ENCODE assay signal across 9 cellular contexts in genomic region chr2:54579061-54579681, GRCh38.
DNase-seq lines count a peak whose midpoint lies in the region; ATAC-seq and TF ChIP-seq lines count a peak whose summit lies in the region.
"Had no signal": no experiment of that assay in that cellular context is flagged by ENCODE, and none has a peak within 500 bp of the region (broad histone marks: within the 10 kb centered on the region; RNA-seq: fewer than 3 reads in every experiment).

No MANE protein-coding gene starts in this region.

- H3K4me1 ChIP-seq in suprapubic skin = peaks cover 75% of the 10 kb centered on the region

- H3K4me3 ChIP-seq in suprapubic skin = no peak overlapping the region
- no peak overlapping the region for H3K4me3 ChIP-seq in WERI-Rb-1 (ENCODE audit: low read depth, low read length)

- no peak for TF ChIP-seq POLR2A in suprapubic skin (IDR thresholded peaks at IDR 0.05)

- H3K27ac ChIP-seq in VCaP (peak overlapping the region; percentile 84), suprapubic skin (peak overlapping the region; percentile 64), WERI-Rb-1 (no peak overlapping the region)

- H3K27me3 Mint-ChIP-seq in activated T-cell treated with anti-CD3 and anti-CD28 coated beads, Interleukin-2, amount 50 U/mL, for 4 hours (ENCODE audit: low read depth) = no peaks in the 10 kb centered on the region

- H3K27me3 ChIP-seq in suprapubic skin (no peaks in the 10 kb centered on the region), WERI-Rb-1 (ENCODE audit: insufficient read depth, low read depth, severe bottlenecking) (no peaks in the 10 kb centered on the region)
- H3K27me3 ChIP-seq: foreskin keratinocyte had no signal

- peak overlapping the region; percentile 74 for H3K4me3 Mint-ChIP-seq in activated T-cell treated with anti-CD3 and anti-CD28 coated beads, Interleukin-2, amount 50 U/mL, for 4 hours

- DNase-seq in activated T-cell treated with anti-CD3 and anti-CD28 coated beads, Interleukin-2, amount 50 U/mL, for 4 hours = no peak
- no peak for DNase-seq in activated T-cell treated with anti-CD3 and anti-CD28 coated beads, Interleukin-2, amount 50 U/mL, for 1 hour
- peak; percentile 34 for DNase-seq in islet precursor cell
- no peak for DNase-seq in suprapubic skin (ENCODE audit: low spot score in 2 of 2)
- no peak for DNase-seq in WERI-Rb-1
- DNase-seq in DMS79 treated with DMSO at 0.1 percent for 48 hours (lab: John Stamatoyannopoulos, UW) = no peak
- DNase-seq: foreskin keratinocyte had no signal

- H3K9me3 Mint-ChIP-seq in activated T-cell treated with anti-CD3 and anti-CD28 coated beads, Interleukin-2, amount 50 U/mL, for 4 hours = no peaks in the 10 kb centered on the region

- peaks cover 13% of the 10 kb centered on the region for H3K36me3 Mint-ChIP-seq in activated T-cell treated with anti-CD3 and anti-CD28 coated beads, Interleukin-2, amount 50 U/mL, for 4 hours (ENCODE audit: insufficient read depth)

- H3K9me3 ChIP-seq in suprapubic skin = no peaks in the 10 kb centered on the region
- no peaks in the 10 kb centered on the region for H3K9me3 ChIP-seq in WERI-Rb-1 (ENCODE audit: severe bottlenecking)

- WGBS in suprapubic skin = 82% methylated on average over 8 of the region's 8 CpGs

- peaks cover 93% of the 10 kb centered on the region for H3K4me1 Mint-ChIP-seq in activated T-cell treated with anti-CD3 and anti-CD28 coated beads, Interleukin-2, amount 50 U/mL, for 4 hours (ENCODE audit: low read depth)

- no peak for ATAC-seq in activated T-cell treated with anti-CD3 and anti-CD28 coated beads, Interleukin-2, amount 50 U/mL, for 4 hours
- no peak for ATAC-seq in HG02571 (IDR thresholded peaks at IDR 0.05; ENCODE audit: unreplicated experiment)
- ATAC-seq: foreskin keratinocyte had no signal

- H3K36me3 ChIP-seq in suprapubic skin (no peaks in the 10 kb centered on the region), WERI-Rb-1 (peaks cover 24% of the 10 kb centered on the region)

- TF ChIP-seq EP300 in suprapubic skin (IDR thresholded peaks at IDR 0.05) = no peak

- TF ChIP-seq CTCF in VCaP (conservative IDR thresholded peaks at IDR 0.05) (no peak), suprapubic skin (IDR thresholded peaks at IDR 0.05) (no peak), WERI-Rb-1 (IDR thresholded peaks at IDR 0.05; ENCODE audit: low read depth, low read length) (no peak)
